ENCODE assay signal across 14 cellular contexts in the genomic region with DNA sequence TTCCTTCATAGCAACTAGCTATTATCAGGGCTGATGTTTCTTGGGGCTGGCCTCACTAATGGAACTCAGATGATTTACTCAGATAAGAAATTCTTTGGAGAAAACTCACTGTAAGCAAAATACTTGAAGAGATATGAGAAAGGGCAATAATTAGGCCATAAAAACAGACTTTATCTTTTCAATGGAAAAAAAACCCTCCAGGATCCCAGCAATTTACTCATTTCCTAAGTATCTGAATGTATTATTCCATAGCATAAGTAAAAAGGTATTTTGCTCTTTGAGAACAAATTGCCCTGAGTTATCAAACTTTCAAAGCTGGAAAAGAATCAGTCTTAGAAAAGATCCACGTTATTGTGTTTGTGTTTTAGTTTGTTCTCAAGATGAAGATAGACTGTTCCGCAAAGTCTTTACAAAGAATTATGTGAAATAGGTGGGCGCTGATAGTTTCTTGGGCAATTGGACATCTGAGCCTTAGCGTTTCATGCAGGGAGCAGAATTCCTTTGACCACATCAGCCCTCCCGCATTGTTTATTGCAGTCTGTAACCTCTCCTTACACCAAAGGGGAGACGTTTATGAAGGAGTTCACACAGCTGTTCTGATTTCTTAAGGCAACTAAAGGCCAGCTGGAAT. TPM values are rescaled to one million over a fixed set of nuclear protein-coding genes. Genes with fewer than 3 reads are reported as not detected.
DNase-seq lines count a peak whose midpoint lies in the region; ATAC-seq and TF ChIP-seq lines count a peak whose summit lies in the region.
"Had no signal": no experiment of that assay in that cellular context is flagged by ENCODE, and none has a peak within 500 bp of the region (broad histone marks: within the 10 kb centered on the region; RNA-seq: fewer than 3 reads in every experiment).

No MANE protein-coding gene starts in this region.

- H3K27ac ChIP-seq in brain microvascular endothelial cell: peak overlapping the region; percentile 93
- H3K27ac ChIP-seq in smooth muscle cell (ENCODE audit: low read depth): peak overlapping the region; percentile 65
- no peak overlapping the region for H3K27ac ChIP-seq in PC-9
- H3K27ac ChIP-seq: right lobe of liver had no signal

- H3K4me2 ChIP-seq in smooth muscle cell (peak overlapping the region; percentile 56), PC-9 (no peak overlapping the region)

- BruUV-seq in PC-9 (replicated peaks; lab: Mats Ljungman, UMichigan): no TSS peak

- CTCF ChIA-PET in PC-9 (lab: Charles Lee): interaction anchor here (0.5 kb wide), 1 partner anchor 477 kb away, joined by 4 read pairs; no protein-coding TSS in a partner anchor

- H2AFZ ChIP-seq in smooth muscle cell (ENCODE audit: low read depth): peak overlapping the region; percentile 23
- no peak overlapping the region for H2AFZ ChIP-seq in PC-9

- H3K27me3 ChIP-seq in brain microvascular endothelial cell (replicated peaks) (no peaks in the 10 kb centered on the region), kidney epithelial cell (ENCODE audit: control insufficient read depth, insufficient read depth, low read length) (no peaks in the 10 kb centered on the region), smooth muscle cell (ENCODE audit: low read depth) (no peaks in the 10 kb centered on the region), PC-9 (ENCODE audit: insufficient read depth, low read depth) (no peaks in the 10 kb centered on the region)
- H3K27me3 ChIP-seq: right lobe of liver had no signal

- H3K4me3 ChIP-seq in brain microvascular endothelial cell (ENCODE audit: low read depth, low read length) (no peak overlapping the region), kidney epithelial cell (ENCODE audit: low read depth, low read length) (no peak overlapping the region), smooth muscle cell (no peak overlapping the region), PC-9 (no peak overlapping the region)
- H3K4me3 ChIP-seq: right lobe of liver had no signal

- DNase-seq in HCEC 1CT: peak; percentile 88
- DNase-seq in brain microvascular endothelial cell: peak; percentile 96
- DNase-seq in kidney epithelial cell (ENCODE audit: low read depth): peak; percentile 32
- DNase-seq in smooth muscle cell (lab: John Stamatoyannopoulos, UW; ENCODE audit: unreplicated experiment): no peak
- no peak for DNase-seq in KBM-7
- DNase-seq in PC-9: no peak
- DNase-seq: activated CD4-positive, alpha-beta T cell treated with anti-CD3 and anti-CD28 coated beads, Interleukin-2, amount 50 U/mL, for 48 hours; right lobe of liver; RPMI8226; substantia nigra had no signal

- H4K20me1 ChIP-seq in smooth muscle cell (ENCODE audit: low read depth): no peaks in the 10 kb centered on the region
- H4K20me1 ChIP-seq in PC-9 (ENCODE audit: insufficient read depth): no peaks in the 10 kb centered on the region

- no peaks in the 10 kb centered on the region for H3K36me3 ChIP-seq in brain microvascular endothelial cell (replicated peaks)
- H3K36me3 ChIP-seq in kidney epithelial cell (ENCODE audit: control insufficient read depth, insufficient read depth, low read length): no peaks in the 10 kb centered on the region
- H3K36me3 ChIP-seq in smooth muscle cell (ENCODE audit: low read depth): no peaks in the 10 kb centered on the region
- H3K36me3 ChIP-seq in PC-9 (ENCODE audit: low read depth): no peaks in the 10 kb centered on the region
- H3K36me3 ChIP-seq: right lobe of liver had no signal

- TF ChIP-seq CTCF in brain microvascular endothelial cell (IDR thresholded peaks at IDR 0.05; ENCODE audit: low read depth, low read length, missing control alignments) (no peak), kidney epithelial cell (IDR thresholded peaks at IDR 0.05; ENCODE audit: insufficient read depth, low read length, poor library complexity, severe bottlenecking) (no peak), smooth muscle cell (IDR thresholded peaks at IDR 0.05; ENCODE audit: borderline replicate concordance, insufficient read depth, poor library complexity, severe bottlenecking) (no peak), PC-9 (conservative IDR thresholded peaks at IDR 0.05) (no peak)

- no peaks in the 10 kb centered on the region for H3K79me2 ChIP-seq in smooth muscle cell (ENCODE audit: low read depth)
- no peaks in the 10 kb centered on the region for H3K79me2 ChIP-seq in PC-9 (ENCODE audit: low read depth)

- intact Hi-C loops in PC-9 (cut with micrococcal nuclease; ENCODE audit: unreplicated experiment): no loop called here

- H3K9ac ChIP-seq in smooth muscle cell (ENCODE audit: low read depth): no peak overlapping the region

- POLR2A ChIA-PET in PC-9 (lab: Charles Lee; ENCODE audit: unreplicated experiment): no interaction called here

- no peak for ATAC-seq in GM21737 (IDR thresholded peaks at IDR 0.05; ENCODE audit: unreplicated experiment)
- ATAC-seq: activated T-helper 17 cell treated with anti-CD3 and anti-CD28 coated beads, Interleukin-2, amount 50 U/mL, for 72 hours; right lobe of liver had no signal

- H3F3A ChIP-seq in smooth muscle cell (ENCODE audit: low read depth) (no peaks in the 10 kb centered on the region), PC-9 (ENCODE audit: insufficient read depth, low read depth) (no peaks in the 10 kb centered on the region)

- H3K9me2 ChIP-seq in PC-9 (ENCODE audit: insufficient read depth): peaks cover 3% of the 10 kb centered on the region; the same call in 1 of the 2 replicates

- H3K9me3 ChIP-seq in smooth muscle cell (replicated peaks; ENCODE audit: low read depth) (no peaks in the 10 kb centered on the region), PC-9 (ENCODE audit: insufficient read depth, low read depth) (no peaks in the 10 kb centered on the region)
- H3K9me3 ChIP-seq: right lobe of liver had no signal

- in situ Hi-C loops in brain microvascular endothelial cell (cut with HindIII; ENCODE audit: low pct_ligation_motif_present, low sequenced_read_pairs): no loop called here
- in situ Hi-C loops in KBM-7 (cut with MboI; ENCODE audit: low pct_unique_long_range_greater_than_20kb, low sequenced_read_pairs): no loop called here

- WGBS in smooth muscle cell (ENCODE audit: low lambda C conversion rate): 12% methylated on average over 6 of the region's 6 CpGs

- H3K4me1 ChIP-seq in smooth muscle cell (ENCODE audit: low read depth) (peaks cover 10% of the 10 kb centered on the region), PC-9 (replicated peaks; ENCODE audit: insufficient read depth) (no peaks in the 10 kb centered on the region)
- H3K4me1 ChIP-seq: right lobe of liver had no signal

RNA-seq across cellular contexts. Expression of a gene that starts 29.1 kb away (rescaled TPM):
- total RNA-seq in kidney epithelial cell: not detected in 2 replicates
- total RNA-seq in smooth muscle cell: not detected in 2 replicates
- polyA plus RNA-seq in smooth muscle cell: not detected in 2 replicates
- total RNA-seq in PC-9 (2021): not detected in 2 replicates
- total RNA-seq: activated T-helper 17 cell treated with anti-CD3 and anti-CD28 coated beads, Interleukin-2, amount 50 U/mL, for 72 hours; mononuclear cell; NCI-H460; right lobe of liver had no signal

Comparison
In these comparisons a context has a peak if more than half of its experiments do, and no peak if none do; other contexts are left out.
1. DNase-seq: peak in HCEC 1CT (single experiment), brain microvascular endothelial cell (single experiment) and kidney epithelial cell (single experiment); none in smooth muscle cell (single experiment), KBM-7 (single experiment) and PC-9 (0 of 2).